27 cellular contexts compared by ENCODE assay signal in the genomic region with DNA sequence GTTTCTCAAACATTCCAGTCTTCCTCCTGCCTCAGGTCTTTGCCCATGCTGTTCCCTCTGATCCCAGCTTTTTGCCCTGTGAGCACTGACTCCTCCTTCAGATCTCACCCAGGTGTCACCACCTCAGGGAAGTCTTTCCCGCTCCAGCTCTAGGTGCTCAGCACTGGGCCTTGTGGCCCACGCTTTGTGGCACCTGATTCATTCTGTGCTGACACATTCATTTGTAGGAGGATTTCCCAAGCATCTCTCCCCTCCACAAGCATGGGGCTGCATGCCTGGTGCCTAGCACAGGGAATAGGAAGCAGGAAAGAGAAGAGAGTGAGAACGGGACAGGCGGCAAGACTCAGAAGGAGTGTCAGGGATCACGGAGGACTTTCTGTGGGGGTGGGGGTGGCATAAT. TPM values are rescaled to one million over a fixed set of nuclear protein-coding genes. Genes with fewer than 3 reads are reported as not detected.
"Had no signal": no experiment of that assay in that cellular context is flagged by ENCODE, and none has a peak within 500 bp of the region (broad histone marks: within the 10 kb centered on the region; RNA-seq: fewer than 3 reads in every experiment).

No MANE protein-coding gene starts in this region.

- H3K9me3 ChIP-seq: stomach, suprapubic skin, testis, thoracic aorta, thyroid gland, tibial artery, tibial nerve, transverse colon, upper lobe of left lung, upper lobe of right lung, uterus, vagina had no signal

- H3K27ac ChIP-seq: stomach, suprapubic skin, testis, thoracic aorta, thyroid gland, tibial artery, tibial nerve, transverse colon, upper lobe of left lung, upper lobe of right lung, uterus, vagina had no signal

- H3K4me3 ChIP-seq: stomach, suprapubic skin, testis, thoracic aorta, thyroid gland, tibial artery, tibial nerve, transverse colon, upper lobe of left lung, upper lobe of right lung, uterus, vagina had no signal

- H3K4me1 ChIP-seq: stomach, suprapubic skin, testis, thyroid gland, tibial artery, tibial nerve, transverse colon, upper lobe of left lung, upper lobe of right lung, uterus, vagina had no signal

- H3K27me3 ChIP-seq: testis, thyroid gland, uterus, vagina had no signal

- DNase-seq: stimulated activated CD4-positive, alpha-beta T cell treated with anti-CD3 and anti-CD28 coated beads, Interleukin-2, amount 100 ng/mL, for 48 hours; stimulated activated CD4-positive, alpha-beta T cell treated with anti-CD3 and anti-CD28 coated beads, Interleukin-4, amount 100 ng/mL, for 1 hour; stimulated activated CD4-positive, alpha-beta T cell treated with anti-CD3 and anti-CD28 coated beads, Interleukin-4, amount 100 ng/mL, for 24 hours; stimulated activated CD4-positive, alpha-beta T cell treated with anti-CD3 and anti-CD28 coated beads, Interleukin-4, amount 100 ng/mL, for 4 hours; stimulated activated CD8-positive, alpha-beta memory T cell treated with anti-CD3 and anti-CD28 coated beads, Interleukin-4, amount 100 ng/mL, for 48 hours; stimulated activated naive B cell treated with anti-CD40 and anti-IgM and Interleukin-4, amounts not matched to agents 10 μg/mL and 1 μg/mL and 100 μg/mL, for 72 hours; stimulated activated naive CD4-positive, alpha-beta T cell; stimulated activated naive CD4-positive, alpha-beta T cell treated with Interleukin-2 at 50 U/mL for 16 hours; stimulated activated naive CD8-positive, alpha-beta T cell treated with anti-CD3 and anti-CD28 coated beads, Interleukin-15, amount 100 ng/mL, for 72 hours; stimulated activated naive CD8-positive, alpha-beta T cell treated with anti-CD3 and anti-CD28 coated beads, Interleukin-15, Interleukin-2, amounts not matched to agents 100 U/mL and 50 U/mL, for 24 hours; stomach; substantia nigra; testis; thyroid gland; tibial artery; transverse colon; trophoblast cell; upper lobe of left lung; upper lobe of right lung; uterus had no signal

- H3K36me3 ChIP-seq: stomach, suprapubic skin, thoracic aorta, thyroid gland, tibial artery, tibial nerve, transverse colon, upper lobe of left lung, upper lobe of right lung, uterus, vagina had no signal

- ATAC-seq: stimulated activated effector memory CD8-positive, alpha-beta T cell treated with anti-CD3 and anti-CD28 coated beads, Interleukin-12 subunit alpha, Interleukin-12 subunit beta, amount 100 ng/mL, for 72 hours; stimulated activated memory B cell treated with anti-CD40 and anti-IgM and Interleukin-4, amounts not matched to agents 10 μg/mL and 1 μg/mL and 100 μg/mL, for 72 hours; stimulated activated naive B cell treated with anti-CD40 and anti-IgM and Interleukin-4, amounts not matched to agents 10 μg/mL and 1 μg/mL and 100 μg/mL, for 72 hours; stimulated activated naive CD8-positive, alpha-beta T cell treated with anti-CD3 and anti-CD28 coated beads, Interleukin-15, amount 100 ng/mL, for 72 hours; stimulated activated naive CD8-positive, alpha-beta T cell treated with anti-CD3 and anti-CD28 coated beads, Interleukin-15, Interleukin-2, amounts not matched to agents 100 U/mL and 50 U/mL, for 24 hours; upper lobe of right lung had no signal

RNA-seq across cellular contexts. Expression of a gene that starts 17.6 kb away (rescaled TPM):
- total RNA-seq: subcutaneous adipose tissue, thoracic aorta, thyroid gland, transverse colon, upper lobe of left lung, upper lobe of right lung had no signal
